25 cellular contexts compared by ENCODE assay signal in the genomic region with DNA sequence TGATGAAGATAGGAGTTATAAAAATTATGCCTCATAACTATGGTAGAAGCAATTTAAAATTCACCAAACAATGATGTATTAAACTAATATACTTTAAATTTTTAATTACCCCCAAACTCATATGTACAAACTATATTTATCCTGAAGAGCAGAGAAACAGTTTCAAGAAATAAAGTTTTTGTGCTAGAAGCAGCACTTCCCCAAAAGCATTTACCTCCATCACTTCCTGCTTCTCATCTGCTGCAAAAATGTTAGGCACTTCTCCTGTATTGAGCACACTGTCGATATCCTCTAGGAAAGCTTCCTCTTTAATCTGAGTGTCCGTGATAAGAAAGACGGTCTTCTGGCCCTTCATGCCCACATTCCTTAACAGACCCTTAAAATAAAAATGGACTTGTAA.
DNase-seq lines count a peak whose midpoint lies in the region; ATAC-seq and TF ChIP-seq lines count a peak whose summit lies in the region.
"Had no signal": no experiment of that assay in that cellular context is flagged by ENCODE, and none has a peak within 500 bp of the region (broad histone marks: within the 10 kb centered on the region; RNA-seq: fewer than 3 reads in every experiment).

No MANE protein-coding gene starts in this region.

- no peaks in the 10 kb centered on the region for H3F3A ChIP-seq in GM23248 (ENCODE audit: insufficient read depth)
- H3F3A ChIP-seq in SU-DHL-6 (ENCODE audit: insufficient read depth), result no peaks in the 10 kb centered on the region

- H3K36me3 ChIP-seq in GM23248 (ENCODE audit: low read depth), result no peaks in the 10 kb centered on the region
- H3K36me3 ChIP-seq in SU-DHL-6 (ENCODE audit: low read length), result no peaks in the 10 kb centered on the region
- H3K36me3 ChIP-seq: left lung, ovary, transverse colon had no signal

- ATAC-seq in naive B cell (ENCODE audit: low read depth in 2 of 2) (peak in 1 of 2 donors; percentile 26), HG02759 (IDR thresholded peaks at IDR 0.05; ENCODE audit: unreplicated experiment) (no peak)
- ATAC-seq: foreskin keratinocyte; left lung; natural killer cell; right cardiac atrium; stimulated activated naive CD8-positive, alpha-beta T cell treated with anti-CD3 and anti-CD28 coated beads, Interleukin-15, amount 100 ng/mL, for 72 hours had no signal

- no peaks in the 10 kb centered on the region for H3K4me1 ChIP-seq in GM23248 (ENCODE audit: insufficient read depth)
- H3K4me1 ChIP-seq: foreskin keratinocyte, left lung had no signal

- H3K27ac Mint-ChIP-seq in naive B cell, result peak overlapping the region; percentile 23 to 94 (median 80)
- H3K27ac Mint-ChIP-seq: activated CD4-positive, alpha-beta T cell treated with anti-CD3 and anti-CD28 coated beads, Interleukin-2, amount 10 ng/mL, durations not matched to agents 7 days and 5 days; activated T-helper 2 cell treated with anti-CD3 and anti-CD28 coated beads, Interferon-gamma antibody, Interleukin-2, Interleukin-4, amounts not matched to agents 10 μg/mL and 5 μg/mL and 100 μg/mL, durations not matched to agents 14 hours and 24 hours and 36 hours; mesothelial cell of epicardium; natural killer cell had no signal

- peaks cover 0 to 21% (median 5%) of the 10 kb centered on the region in 7 donors for H3K9me3 Mint-ChIP-seq in naive B cell
- H3K9me3 Mint-ChIP-seq: activated CD4-positive, alpha-beta T cell treated with anti-CD3 and anti-CD28 coated beads, Interleukin-2, amount 10 ng/mL, durations not matched to agents 7 days and 5 days; natural killer cell; stimulated activated naive CD8-positive, alpha-beta T cell treated with anti-CD3 and anti-CD28 coated beads, Interleukin-15, amount 100 ng/mL, for 72 hours had no signal

- H4K20me1 ChIP-seq in GM23248 (ENCODE audit: insufficient read depth), result no peaks in the 10 kb centered on the region
- H4K20me1 ChIP-seq in SU-DHL-6 (ENCODE audit: low read depth, low read length), result no peaks in the 10 kb centered on the region

- in situ Hi-C loops in GM23248 (cut with MboI), result loop anchor here (25.0 kb wide), 1 partner anchor 443 kb away; no protein-coding TSS in a partner anchor

- 45 to 51% methylated on average over 3 of the region's 3 CpGs for WGBS in GM23248 (ENCODE audit: low coverage in 1 of 2, low lambda C conversion rate in 2 of 2, missing lambda C conversion rate in 2 of 2), 2 experiments

- H3K9ac ChIP-seq in GM23248, result no peak overlapping the region
- H3K9ac ChIP-seq in SU-DHL-6 (ENCODE audit: low read length), result no peak overlapping the region

- H3K4me2 ChIP-seq in GM23248 (ENCODE audit: unreplicated experiment) (no peak overlapping the region), SU-DHL-6 (ENCODE audit: low read depth, low read length, poor library complexity, severe bottlenecking) (peak overlapping the region; percentile 4)

- H3K27me3 ChIP-seq in GM23248 (replicated peaks; ENCODE audit: insufficient read depth) (no peaks in the 10 kb centered on the region), SU-DHL-6 (ENCODE audit: low read length) (no peaks in the 10 kb centered on the region)
- H3K27me3 ChIP-seq: left lung, ovary, transverse colon had no signal

- H3K9me3 ChIP-seq in GM23248 (ENCODE audit: low read depth) (no peaks in the 10 kb centered on the region), SU-DHL-6 (ENCODE audit: insufficient read depth, low read length) (no peaks in the 10 kb centered on the region)
- H3K9me3 ChIP-seq: left lung, ovary had no signal

- no peaks in the 10 kb centered on the region for H3K9me2 ChIP-seq in GM23248 (ENCODE audit: insufficient read depth)
- H3K9me2 ChIP-seq in SU-DHL-6 (replicated peaks; ENCODE audit: insufficient read depth, low read length), result no peaks in the 10 kb centered on the region

- H3K79me2 ChIP-seq in GM23248 (ENCODE audit: insufficient read depth) (no peaks in the 10 kb centered on the region), SU-DHL-6 (ENCODE audit: insufficient read depth, low read length) (no peaks in the 10 kb centered on the region)

- H3K36me3 Mint-ChIP-seq in naive B cell, result no peaks in the 10 kb centered on the region
- H3K36me3 Mint-ChIP-seq: natural killer cell had no signal

- no peaks in the 10 kb centered on the region for H3K27me3 Mint-ChIP-seq in naive B cell
- H3K27me3 Mint-ChIP-seq: stimulated activated naive CD8-positive, alpha-beta T cell treated with anti-CD3 and anti-CD28 coated beads, Interleukin-15, amount 100 ng/mL, for 72 hours had no signal

- H3K27ac ChIP-seq in GM23248, result no peak overlapping the region
- no peak overlapping the region for H3K27ac ChIP-seq in SU-DHL-6 (ENCODE audit: low read depth, low read length)
- H3K27ac ChIP-seq: foreskin keratinocyte, left lung, ovary, transverse colon had no signal

- DNase-seq in GM23248 (no peak), NAMALWA (ENCODE audit: low spot score) (peak; percentile 5), naive B cell (peak; percentile 12), RKO (ENCODE audit: low spot score) (no peak)
- DNase-seq in activated CD8-positive, alpha-beta memory T cell treated with anti-CD3 and anti-CD28 coated beads for 24 hours, result no peak
- DNase-seq: activated CD4-positive, alpha-beta T cell treated with anti-CD3 and anti-CD28 coated beads, Interleukin-2, amount 10 ng/mL, durations not matched to agents 7 days and 5 days; COR-L47; foreskin keratinocyte; hippocampal formation; left lung; natural killer cell; NCI-H1417 treated with DMSO at 0.1 percent for 48 hours; NK-92 treated with Interleukin-12 subunit alpha and Interleukin-12 subunit beta, amount 100 ng/mL, for 24 hours; ovary; Right ventricle myocardium superior; stimulated activated CD4-positive, alpha-beta T cell treated with anti-CD3 and anti-CD28 coated beads, Interleukin-12 subunit alpha, Interleukin-12 subunit beta, amount 100 ng/mL, for 4 hours; stimulated activated CD4-positive, alpha-beta T cell treated with anti-CD3 and anti-CD28 coated beads, Interleukin-4, amount 100 ng/mL, for 4 hours; stimulated activated naive CD8-positive, alpha-beta T cell treated with anti-CD3 and anti-CD28 coated beads, Interleukin-15, amount 100 ng/mL, for 72 hours; T-helper 1 cell; transverse colon had no signal

- peak overlapping the region in 4 of 8 donors; percentile 50 to 77 (median 60) for H3K4me3 Mint-ChIP-seq in naive B cell
- H3K4me3 Mint-ChIP-seq: activated CD4-positive, alpha-beta T cell treated with anti-CD3 and anti-CD28 coated beads, Interleukin-2, amount 10 ng/mL, durations not matched to agents 7 days and 5 days; mesothelial cell of epicardium; natural killer cell had no signal

- H2AFZ ChIP-seq in GM23248 (peak overlapping the region; percentile 20), SU-DHL-6 (ENCODE audit: low read depth, low read length, severe bottlenecking) (peak overlapping the region; percentile 73)

- H3K4me3 ChIP-seq in GM23248 (no peak overlapping the region), SU-DHL-6 (ENCODE audit: insufficient read depth, low read length, poor library complexity, severe bottlenecking) (no peak overlapping the region)
- H3K4me3 ChIP-seq: left lung, ovary, transverse colon had no signal

- peaks cover 17 to 28% (median 22%) of the 10 kb centered on the region in 3 donors for H3K4me1 Mint-ChIP-seq in naive B cell
- H3K4me1 Mint-ChIP-seq: mesothelial cell of epicardium had no signal

- no peak for TF ChIP-seq CTCF in SU-DHL-6 (IDR thresholded peaks at IDR 0.05; ENCODE audit: insufficient read depth, low read length, poor library complexity, severe bottlenecking)

Comparison
In these comparisons a context has a peak if more than half of its experiments do, and no peak if none do; other contexts are left out.
1. DNase-seq: peak in NAMALWA (single experiment) and naive B cell (single experiment); none in GM23248 (single experiment), activated CD8-positive, alpha-beta memory T cell treated with anti-CD3 and anti-CD28 coated beads for 24 hours (single experiment) and RKO (single experiment).